In the genomic region with DNA sequence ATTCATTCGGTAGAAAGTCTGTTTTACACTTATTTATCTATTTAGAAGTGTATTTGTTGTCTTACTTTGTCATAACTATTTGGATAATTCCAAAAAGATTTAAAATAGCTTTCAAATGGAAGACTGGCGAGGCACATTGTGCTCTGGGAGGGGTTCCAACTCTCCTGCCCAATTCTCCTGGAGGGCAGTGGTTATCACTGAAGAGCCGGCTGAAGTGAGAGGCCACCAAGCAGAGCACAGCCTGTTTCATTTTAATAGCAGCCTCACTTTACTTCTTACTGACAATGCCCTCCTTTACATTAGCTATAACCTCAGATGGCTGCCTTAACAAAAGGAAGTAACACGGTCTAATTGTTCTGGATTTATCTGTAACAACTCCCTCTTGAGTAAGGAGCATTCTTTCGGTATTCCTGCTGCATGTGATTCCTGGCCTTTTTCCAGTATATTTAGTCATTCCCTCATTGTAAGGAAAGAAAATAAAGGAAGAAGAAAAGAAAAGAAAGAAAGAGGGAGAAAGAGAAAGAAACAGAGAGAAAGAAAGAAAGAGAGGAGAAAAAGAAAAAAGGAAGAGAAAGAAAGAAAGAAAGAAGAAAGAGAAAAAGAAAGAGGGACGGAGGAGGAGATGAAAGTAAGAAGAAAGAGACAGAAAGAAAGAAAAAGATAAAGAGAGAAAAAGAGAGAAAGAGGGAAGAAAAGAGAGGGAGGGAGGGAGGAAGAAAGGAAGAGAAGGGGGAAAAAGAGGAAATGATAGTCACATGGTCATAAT, we compare ENCODE assay signal across 21 cellular contexts.
A peak's percentile ranks its signal among the peaks of the same experiment; 100 is the strongest.
DNase-seq lines count a peak whose midpoint lies in the region; ATAC-seq, FAIRE-seq and TF ChIP-seq lines count a peak whose summit lies in the region.
"Had no signal": no experiment of that assay in that cellular context is flagged by ENCODE, and none has a peak within 500 bp of the region (broad histone marks: within the 10 kb centered on the region; RNA-seq: fewer than 3 reads in every experiment).

No MANE protein-coding gene starts in this region.

- DNase-seq in A172 (ENCODE audit: low spot score) (peak; percentile 38), IMR-90 (peak; percentile 33), bronchial epithelial cell (ENCODE audit: low read depth) (peak; percentile 27), kidney glomerular epithelial cell (lab: John Stamatoyannopoulos, UW) (peak; percentile 29), COLO668 (lab: John Stamatoyannopoulos, UW; ENCODE audit: unreplicated experiment) (no peak), sciatic nerve (ENCODE audit: low spot score) (no peak)
- DNase-seq: activated CD4-positive, alpha-beta T cell treated with anti-CD3 and anti-CD28 coated beads, Interleukin-2, amount 10 ng/mL, durations not matched to agents 7 days and 5 days; activated T-cell treated with anti-CD3 and anti-CD28 coated beads, Interleukin-2, amount 50 U/mL, for 1 hour; CD4-positive, alpha-beta memory T cell; central memory CD4-positive, alpha-beta T cell; DMS79 treated with DMSO at 0.1 percent for 48 hours; effector memory CD4-positive, alpha-beta T cell; gastrocnemius medialis; NCI-H2081 treated with DMSO at 0.1 percent for 48 hours; stimulated activated naive CD8-positive, alpha-beta T cell treated with anti-CD3 and anti-CD28 coated beads, Interleukin-15, Interleukin-2, amounts not matched to agents 100 U/mL and 50 U/mL, for 24 hours had no signal

- 0 out of 4 replicates have a peak overlapping the region, but pooled peaks of 1 of the 2 experiments have one; percentile 52 for H4K8ac ChIP-seq in IMR-90 (ENCODE audit: low read depth in 2 of 2, low read length in 2 of 2)

- in situ Hi-C loops in IMR-90 (cut with MboI; ENCODE audit: low sequenced_read_pairs) = no loop called here

- no peak overlapping the region for H2BK15ac ChIP-seq in IMR-90 (ENCODE audit: low read depth, low read length)

- peak overlapping the region; percentile 18 for H2BK5ac ChIP-seq in IMR-90 (ENCODE audit: low read depth, low read length, poor library complexity, severe bottlenecking)

- no peak overlapping the region for H2AFZ ChIP-seq in IMR-90 (replicated peaks; ENCODE audit: low read length, poor library complexity)

- no peak overlapping the region for H3K14ac ChIP-seq in IMR-90 (replicated peaks; ENCODE audit: low read depth, low read length)

- no peak for ATAC-seq in IMR-90 (ENCODE audit: low read depth)
- ATAC-seq in GM18517 (IDR thresholded peaks at IDR 0.05; ENCODE audit: unreplicated experiment) = no peak
- ATAC-seq in sciatic nerve = no peak
- ATAC-seq in HG03565 (IDR thresholded peaks at IDR 0.05; ENCODE audit: unreplicated experiment) = no peak
- ATAC-seq: activated naive CD4-positive, alpha-beta T cell treated with anti-CD3 and anti-CD28 coated beads, Interleukin-2, amount 50 U/mL, for 72 hours; gastrocnemius medialis; HCT116; natural killer cell treated with Interleukin-12 subunit alpha and Interleukin-12 subunit beta and Interleukin-15 and Interleukin-18, amount 100 ng/mL, for 72 hours; SK-N-SH treated with all-trans-retinoic acid at 6 μM for 48 hours; stimulated activated naive CD8-positive, alpha-beta T cell treated with anti-CD3 and anti-CD28 coated beads, Interleukin-15, Interleukin-2, amounts not matched to agents 100 U/mL and 50 U/mL, for 24 hours had no signal

- no peak overlapping the region for H2AK5ac ChIP-seq in IMR-90 (ENCODE audit: low read depth, low read length)

- peaks cover 3% of the 10 kb centered on the region for H3K4me1 ChIP-seq in IMR-90 (ENCODE audit: control insufficient read depth, insufficient read depth, low read length)
- H3K4me1 ChIP-seq: gastrocnemius medialis had no signal

- H3K27ac ChIP-seq in IMR-90 (ENCODE audit: insufficient read depth, low read length) = no peak overlapping the region
- H3K27ac ChIP-seq: gastrocnemius medialis had no signal

- H3K4me2 ChIP-seq in IMR-90 (ENCODE audit: low read depth, low read length) = peak overlapping the region; percentile 78

- H4K91ac ChIP-seq in IMR-90 (ENCODE audit: insufficient read depth, low read depth, low read length) = no peak overlapping the region

- 0 out of 2 replicates have a peak overlapping the region, but pooled peaks have one; percentile 17 for H4K5ac ChIP-seq in IMR-90 (ENCODE audit: low read depth, low read length)

- H4K20me1 ChIP-seq in IMR-90 (ENCODE audit: insufficient read depth, low read length) = no peaks in the 10 kb centered on the region

- intact Hi-C loops in IMR-90 (cut with micrococcal nuclease) (no loop called here), sciatic nerve (cut with DNase I) (no loop called here)

- no peaks in the 10 kb centered on the region for H3K36me3 ChIP-seq in IMR-90 (ENCODE audit: control insufficient read depth, insufficient read depth, low read length)
- H3K36me3 ChIP-seq in bronchial epithelial cell (ENCODE audit: control insufficient read depth, insufficient read depth, low read length) = no peaks in the 10 kb centered on the region
- H3K36me3 ChIP-seq: gastrocnemius medialis had no signal

- WGBS in IMR-90 (ENCODE audit: extremely low coverage in 2 of 2, insufficient read length in 1 of 2), 2 experiments = 100% methylated on average over 1 of the region's 6 CpGs; no CpG with 5 or more reads in 1 of the 2 experiments

- H3K9me1 ChIP-seq in IMR-90 (ENCODE audit: insufficient read depth, low read length) = no peaks in the 10 kb centered on the region

- no peak for FAIRE-seq in bronchial epithelial cell (lab: Jason Lieb, UNC)

- H3K4me3 ChIP-seq in IMR-90 (ENCODE audit: insufficient read depth, low read depth, low read length) (no peak overlapping the region), bronchial epithelial cell (ENCODE audit: low read depth, low read length) (no peak overlapping the region)
- H3K4me3 ChIP-seq: gastrocnemius medialis had no signal

- TF ChIP-seq RAD21 in IMR-90 (IDR thresholded peaks at IDR 0.05; ENCODE audit: low read length) = no peak

- H3K79me1 ChIP-seq in IMR-90 (ENCODE audit: low read depth in 1 of 2, low read length in 2 of 2) = no peaks in the 10 kb centered on the region

- no peak for TF ChIP-seq CTCF in IMR-90 (conservative IDR thresholded peaks at IDR 0.05; ENCODE audit: low read depth, low read length)
- TF ChIP-seq CTCF in bronchial epithelial cell (IDR thresholded peaks at IDR 0.05; ENCODE audit: insufficient read depth, low read length, severe bottlenecking) = no peak

- no peak overlapping the region for H2BK120ac ChIP-seq in IMR-90 (ENCODE audit: low read depth, low read length)

- H3K9ac ChIP-seq in IMR-90 (ENCODE audit: low read depth, low read length) = no peak overlapping the region

- H2AK9ac ChIP-seq in IMR-90 (replicated peaks; ENCODE audit: low read depth, low read length, poor library complexity) = no peak overlapping the region

- dilution Hi-C loops in IMR-90 (cut with HindIII; ENCODE audit: low sequenced_read_pairs, unreplicated experiment) = no loop called here

- peak overlapping the region; percentile 40; the same call in 1 of the 2 replicates for H3K18ac ChIP-seq in IMR-90 (ENCODE audit: low read depth, low read length)

- POLR2A ChIA-PET in IMR-90 (lab: Charles Lee; ENCODE audit: unreplicated experiment) = no interaction called here

- no TSS peak for BruUV-seq in IMR-90 (replicated peaks; lab: Mats Ljungman, UMichigan)

- no peaks in the 10 kb centered on the region for H3K9me3 ChIP-seq in IMR-90 (ENCODE audit: control insufficient read depth, insufficient read depth, low read length)
- H3K9me3 ChIP-seq: gastrocnemius medialis had no signal

- H3K27me3 ChIP-seq in IMR-90 (ENCODE audit: control insufficient read depth, insufficient read depth, low read length) (no peaks in the 10 kb centered on the region; the same call in 1 of the 2 replicates), bronchial epithelial cell (ENCODE audit: control insufficient read depth, insufficient read depth, low read length) (no peaks in the 10 kb centered on the region)
- H3K27me3 ChIP-seq: gastrocnemius medialis had no signal

- no peak overlapping the region for H2BK20ac ChIP-seq in IMR-90 (ENCODE audit: low read depth, low read length)

- CTCF ChIA-PET in IMR-90 (lab: Yijun Ruan, JAX) = no interaction called here

- no peak for TF ChIP-seq POLR2A in IMR-90 (IDR thresholded peaks at IDR 0.05; ENCODE audit: low read depth, low read length)

- no peak overlapping the region for H3K56ac ChIP-seq in IMR-90 (ENCODE audit: extremely low read depth, insufficient read depth, low read length)

- H3K4ac ChIP-seq in IMR-90 (ENCODE audit: low read depth, low read length) = no peak overlapping the region; the same call in 1 of the 2 replicates

- no peak overlapping the region for H3K23ac ChIP-seq in IMR-90 (ENCODE audit: low read depth, low read length)

TF ChIP-seq in IMR-90, 13 proteins besides CTCF, POLR2A, EP300 and RAD21:
- TF ChIP-seq RFX5 (IDR thresholded peaks at IDR 0.05; ENCODE audit: low read depth, low read length) (no peak), MXI1 (IDR thresholded peaks at IDR 0.05; ENCODE audit: borderline replicate concordance, low read depth, low read length) (no peak)

Comparison
In these comparisons a context has a peak if more than half of its experiments do, and no peak if none do; other contexts are left out.
1. DNase-seq: peak in A172 (single experiment), IMR-90 (single experiment), bronchial epithelial cell (single experiment) and kidney glomerular epithelial cell (single experiment); none in COLO668 (single experiment) and sciatic nerve (single experiment).